Comparison of ENCODE assay signal across 16 cellular contexts in the genomic region with DNA sequence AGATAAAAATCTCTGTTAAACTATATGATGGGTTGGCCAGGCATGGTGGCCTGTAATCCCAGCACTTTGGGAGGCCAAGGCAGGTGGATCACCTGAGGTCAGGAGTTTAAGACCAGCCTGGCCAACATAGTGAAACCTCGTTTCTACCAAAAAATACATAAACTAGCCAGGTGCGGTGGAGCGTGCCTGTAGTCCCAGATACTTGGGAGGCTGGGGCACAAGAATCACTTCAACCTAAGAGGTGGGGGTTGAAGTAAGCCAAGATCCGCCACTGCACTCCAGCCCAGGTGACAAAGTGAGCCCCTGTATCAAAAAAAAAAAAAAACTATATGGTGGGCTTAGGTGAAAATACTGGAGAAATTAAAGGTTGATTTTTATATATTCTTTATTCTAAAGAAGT. TPM values are rescaled to one million over a fixed set of nuclear protein-coding genes. Genes with fewer than 3 reads are reported as not detected.
DNase-seq lines count a peak whose midpoint lies in the region; ATAC-seq and TF ChIP-seq lines count a peak whose summit lies in the region.
"Had no signal": no experiment of that assay in that cellular context is flagged by ENCODE, and none has a peak within 500 bp of the region (broad histone marks: within the 10 kb centered on the region; RNA-seq: fewer than 3 reads in every experiment).

No MANE protein-coding gene starts in this region.

- H3K27me3 ChIP-seq in psoas muscle (ENCODE audit: insufficient read depth in 3 of 3, low read length in 2 of 3), result no peaks in the 10 kb centered on the region
- H3K27me3 ChIP-seq in gastrocnemius medialis, result no peaks in the 10 kb centered on the region
- no peaks in the 10 kb centered on the region for H3K27me3 ChIP-seq in thyroid gland
- H3K27me3 ChIP-seq: BE2C, BLaER1 had no signal

- H3K9me3 ChIP-seq in psoas muscle, result no peaks in the 10 kb centered on the region
- H3K9me3 ChIP-seq in gastrocnemius medialis, result no peaks in the 10 kb centered on the region
- H3K9me3 ChIP-seq in thyroid gland, result no peaks in the 10 kb centered on the region
- H3K9me3 ChIP-seq: BE2C had no signal

- WGBS in psoas muscle, 3 donors, result 80 to 86% (median 85%) methylated on average over 4 of the region's 4 CpGs
- 68 to 75% methylated on average over 4 of the region's 4 CpGs for WGBS in thyroid gland, 2 donors

- no peak for TF ChIP-seq POLR2A in gastrocnemius medialis (IDR thresholded peaks at IDR 0.05)
- no peak for TF ChIP-seq POLR2A in thyroid gland (IDR thresholded peaks at IDR 0.05)

- H3K4me3 ChIP-seq in psoas muscle, result no peak overlapping the region
- no peak overlapping the region for H3K4me3 ChIP-seq in gastrocnemius medialis
- no peak overlapping the region for H3K4me3 ChIP-seq in thyroid gland (replicated peaks in 1 of 3)
- H3K4me3 ChIP-seq: BLaER1 had no signal

- intact Hi-C loops in psoas muscle (cut with DNase I), result no loop called here
- intact Hi-C loops in gastrocnemius medialis (cut with DNase I; ENCODE audit: low total_unique reads), result no loop called here
- intact Hi-C loops in thyroid gland (cut with DNase I), result no loop called here

- H3K36me3 ChIP-seq in psoas muscle (ENCODE audit: insufficient read depth in 1 of 2, low read depth in 1 of 2) (no peaks in the 10 kb centered on the region), gastrocnemius medialis (no peaks in the 10 kb centered on the region), thyroid gland (no peaks in the 10 kb centered on the region)

- H3K4me1 ChIP-seq in psoas muscle (peaks cover 59% of the 10 kb centered on the region), gastrocnemius medialis (peaks cover 67 to 79% of the 10 kb centered on the region in 2 donors), thyroid gland (peaks cover 7 to 30% of the 10 kb centered on the region in 2 donors)
- H3K4me1 ChIP-seq: BE2C, BLaER1 had no signal

- TF ChIP-seq CTCF in psoas muscle (IDR thresholded peaks at IDR 0.05), result no peak
- no peak for TF ChIP-seq CTCF in gastrocnemius medialis (IDR thresholded peaks at IDR 0.05 in 4 of 5, conservative IDR thresholded peaks at IDR 0.05 in 1 of 5)
- TF ChIP-seq CTCF in thyroid gland (IDR thresholded peaks at IDR 0.05), result no peak

- in situ Hi-C loops in gastrocnemius medialis (cut with MboI; ENCODE audit: low sequenced_read_pairs in 4 of 4), result no loop called here

- H3K27ac ChIP-seq in psoas muscle (peak overlapping the region; percentile 92), gastrocnemius medialis (peak overlapping the region; percentile 72 to 98 (median 84)), thyroid gland (no peak overlapping the region)
- H3K27ac ChIP-seq: BLaER1 had no signal

- DNase-seq in psoas muscle, result no peak
- no peak for DNase-seq in gastrocnemius medialis
- DNase-seq in thyroid gland, result peak; percentile 51 to 55
- DNase-seq in D341Med (ENCODE audit: low spot score), result no peak
- DNase-seq: 8988T; ACHN; BE2C; C1 segment of cervical spinal cord; CD4-positive, alpha-beta memory T cell; CD4-positive, CD25-positive, alpha-beta regulatory T cell; CD8-positive, alpha-beta memory T cell; COR-L47; DMS79 treated with DMSO at 0.1 percent for 48 hours; GF-D8 had no signal

- ATAC-seq in psoas muscle, result no peak
- ATAC-seq in gastrocnemius medialis, result no peak
- ATAC-seq in GM21528 (IDR thresholded peaks at IDR 0.05; ENCODE audit: low FRiP score, unreplicated experiment), result no peak

RNA-seq across cellular contexts. Expression of a gene that starts 11.3 kb away (rescaled TPM):
- 100 to 1,000 TPM in 1 of 4 donors, 10 to 100 TPM in 3; 36.9 to 127 (median 93.4) TPM for total RNA-seq in psoas muscle
- polyA plus RNA-seq in psoas muscle, result 100 to 1,000 TPM in 1 of 3 donors, 10 to 100 TPM in 1, 1 to 10 TPM in 1; 3.1 to 105 (median 36.7) TPM
- 100 to 1,000 TPM in 3 of 4 donors, 10 to 100 TPM in 1; 49.9 to 279 (median 211) TPM for total RNA-seq in gastrocnemius medialis
- total RNA-seq in thyroid gland, result 10 to 100 TPM; 42.5 to 72.6 (median 70.6) TPM

Comparison
In these comparisons a context has a peak if more than half of its experiments do, and no peak if none do; other contexts are left out.
1. DNase-seq: peak in thyroid gland (2 of 2); none in psoas muscle (0 of 2), gastrocnemius medialis (0 of 2) and D341Med (single experiment).
2. H3K27ac ChIP-seq: peak in psoas muscle (single experiment) and gastrocnemius medialis (4 of 4); none in thyroid gland (0 of 3).